ENCODE assay signal across 1 cellular context in the genomic region with DNA sequence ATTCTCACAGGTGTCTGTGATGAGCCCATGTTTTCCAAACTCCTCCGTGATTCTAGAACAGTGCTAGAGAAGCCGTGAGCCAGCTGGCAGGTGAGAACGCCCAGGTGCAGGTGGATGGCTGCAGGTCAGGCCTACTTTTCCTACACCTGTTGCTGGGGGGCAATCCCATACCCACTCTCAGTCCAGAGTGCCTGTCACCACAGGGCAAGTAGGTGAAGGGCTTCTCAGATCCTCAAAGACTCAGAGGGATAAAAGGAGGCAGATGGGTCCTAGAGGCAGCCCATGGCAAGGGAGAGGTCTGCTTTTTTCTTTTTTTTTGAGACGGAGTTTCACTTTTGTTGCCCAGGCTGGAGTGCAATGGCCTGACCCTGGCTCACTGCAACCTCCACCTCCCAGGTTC.
TF ChIP-seq lines count a peak whose summit lies in the region.

No MANE protein-coding gene starts in this region.

TF ChIP-seq in SK-N-SH, 30 proteins besides CTCF, POLR2A, EP300 and RAD21 (continued from another document):
- TF ChIP-seq, protein P1, sequence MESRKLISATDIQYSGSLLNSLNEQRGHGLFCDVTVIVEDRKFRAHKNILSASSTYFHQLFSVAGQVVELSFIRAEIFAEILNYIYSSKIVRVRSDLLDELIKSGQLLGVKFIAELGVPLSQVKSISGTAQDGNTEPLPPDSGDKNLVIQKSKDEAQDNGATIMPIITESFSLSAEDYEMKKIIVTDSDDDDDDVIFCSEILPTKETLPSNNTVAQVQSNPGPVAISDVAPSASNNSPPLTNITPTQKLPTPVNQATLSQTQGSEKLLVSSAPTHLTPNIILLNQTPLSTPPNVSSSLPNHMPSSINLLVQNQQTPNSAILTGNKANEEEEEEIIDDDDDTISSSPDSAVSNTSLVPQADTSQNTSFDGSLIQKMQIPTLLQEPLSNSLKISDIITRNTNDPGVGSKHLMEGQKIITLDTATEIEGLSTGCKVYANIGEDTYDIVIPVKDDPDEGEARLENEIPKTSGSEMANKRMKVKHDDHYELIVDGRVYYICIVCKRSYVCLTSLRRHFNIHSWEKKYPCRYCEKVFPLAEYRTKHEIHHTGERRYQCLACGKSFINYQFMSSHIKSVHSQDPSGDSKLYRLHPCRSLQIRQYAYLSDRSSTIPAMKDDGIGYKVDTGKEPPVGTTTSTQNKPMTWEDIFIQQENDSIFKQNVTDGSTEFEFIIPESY (IDR thresholded peaks at IDR 0.05; ENCODE audit: borderline replicate concordance, low read depth) = no peak
- no peak for TF ChIP-seq RXRA (IDR thresholded peaks at IDR 0.05; ENCODE audit: borderline replicate concordance, low read depth)
- no peak for TF ChIP-seq TAF1 (IDR thresholded peaks at IDR 0.05; ENCODE audit: borderline replicate concordance, low read depth, low read length)
- TF ChIP-seq RFX5 (IDR thresholded peaks at IDR 0.05; ENCODE audit: low read length) = no peak
- TF ChIP-seq EZH2phosphoT487 (IDR thresholded peaks at IDR 0.05; ENCODE audit: borderline replicate concordance, low read depth) = no peak
